9 cellular contexts compared by ENCODE assay signal in the genomic region with DNA sequence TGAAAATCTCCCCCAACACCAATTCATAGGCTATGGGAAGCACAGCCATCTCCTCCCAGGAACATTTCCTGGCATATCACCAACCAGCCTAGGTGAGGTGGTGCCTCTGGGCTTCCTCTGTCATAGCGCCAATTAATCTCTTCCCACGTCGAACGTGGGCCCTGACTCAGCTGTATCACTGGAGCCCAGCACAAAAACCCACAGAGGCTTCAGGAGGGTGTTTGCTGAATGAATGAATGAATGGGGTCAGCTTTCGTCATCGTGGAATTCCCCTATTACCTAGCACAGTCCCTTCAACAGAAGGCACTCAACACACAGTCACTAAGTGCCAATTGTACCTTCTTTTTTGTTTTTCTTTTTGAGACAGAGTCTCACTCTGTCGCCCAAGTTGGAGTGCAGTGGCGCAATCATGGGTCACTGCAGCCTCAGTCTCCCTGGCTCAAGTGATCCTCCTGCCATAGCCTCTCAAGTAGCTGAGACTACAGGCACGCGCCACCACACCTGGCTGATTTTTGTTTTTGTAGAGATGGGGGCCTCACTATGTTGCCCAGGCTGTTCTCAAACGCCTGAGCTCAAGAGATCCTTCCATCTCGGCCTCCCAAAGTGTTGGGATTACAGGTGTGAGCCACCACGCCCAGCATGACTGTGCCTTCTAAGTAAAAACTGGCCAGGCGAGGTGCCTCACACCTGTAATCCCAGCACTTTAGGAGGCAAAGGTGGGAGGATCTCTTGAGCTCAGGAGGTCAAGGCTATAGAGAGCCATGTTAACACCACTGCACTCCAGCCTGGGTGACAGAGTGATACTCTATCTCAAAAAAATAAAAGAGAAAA. TPM values are rescaled to one million over a fixed set of nuclear protein-coding genes. Genes with fewer than 3 reads are reported as not detected.
DNase-seq lines count a peak whose midpoint lies in the region; ATAC-seq and TF ChIP-seq lines count a peak whose summit lies in the region.
"Had no signal": no experiment of that assay in that cellular context is flagged by ENCODE, and none has a peak within 500 bp of the region (broad histone marks: within the 10 kb centered on the region; RNA-seq: fewer than 3 reads in every experiment).

No MANE protein-coding gene starts in this region.

- ATAC-seq in CD8-positive, alpha-beta T cell, result peak; percentile 3
- ATAC-seq in T-cell (replicated peaks in 1 of 4), result no peak
- ATAC-seq in psoas muscle, result no peak
- no peak for ATAC-seq in SK-N-SH treated with all-trans-retinoic acid at 6 μM for 48 hours
- ATAC-seq in GM21526 (IDR thresholded peaks at IDR 0.05; ENCODE audit: low FRiP score, unreplicated experiment), result no peak
- no peak for ATAC-seq in HG03354 (IDR thresholded peaks at IDR 0.05; ENCODE audit: poor library complexity, severe bottlenecking, unreplicated experiment)

- H3K4me1 ChIP-seq in CD8-positive, alpha-beta T cell (ENCODE audit: insufficient read depth, low read length), result peaks cover 38% of the 10 kb centered on the region
- peaks cover 11% of the 10 kb centered on the region for H3K4me1 ChIP-seq in psoas muscle

- peak in 2 of 7 experiments; percentile 27 to 65 for DNase-seq in CD8-positive, alpha-beta T cell
- peak in 25 of 34 experiments; percentile 21 to 59 (median 43) for DNase-seq in T-cell
- DNase-seq in astrocyte of the hippocampus (ENCODE audit: low read depth, low spot score), result peak; percentile 4
- DNase-seq in psoas muscle, result no peak
- DNase-seq: NCI-H2171 had no signal

- H3K27me3 Mint-ChIP-seq in CD8-positive, alpha-beta T cell (ENCODE audit: low read depth), result no peaks in the 10 kb centered on the region
- H3K27me3 Mint-ChIP-seq in T-cell, result no peaks in the 10 kb centered on the region

- no peaks in the 10 kb centered on the region for H3K27me3 ChIP-seq in CD8-positive, alpha-beta T cell (ENCODE audit: insufficient read depth, low read length)
- no peaks in the 10 kb centered on the region for H3K27me3 ChIP-seq in psoas muscle (ENCODE audit: insufficient read depth in 3 of 3, low read length in 2 of 3)

- peaks cover 28% of the 10 kb centered on the region for H3K4me1 Mint-ChIP-seq in CD8-positive, alpha-beta T cell (ENCODE audit: low read depth)
- peaks cover 40 to 50% (median 43%) of the 10 kb centered on the region in 3 donors for H3K4me1 Mint-ChIP-seq in T-cell

- intact Hi-C loops in CD8-positive, alpha-beta T cell (cut with DNase I, micrococcal nuclease), result no loop called here
- intact Hi-C loops in psoas muscle (cut with DNase I), result no loop called here

- H3K9me3 ChIP-seq in CD8-positive, alpha-beta T cell (ENCODE audit: low read length), result no peaks in the 10 kb centered on the region
- no peaks in the 10 kb centered on the region for H3K9me3 ChIP-seq in psoas muscle

- no peaks in the 10 kb centered on the region for H3K9me3 Mint-ChIP-seq in CD8-positive, alpha-beta T cell
- H3K9me3 Mint-ChIP-seq in T-cell, result no peaks in the 10 kb centered on the region

- POLR2A ChIA-PET in CD8-positive, alpha-beta T cell (lab: Charles Lee), result interaction anchor here (0.6 to 2.5 kb wide), 3 partner anchors 9 to 302 kb away, joined by 3 to 14 read pairs (median 3); partner anchors contain the start of gene ZNF764
- POLR2A ChIA-PET in T-cell (lab: Charles Lee), result interaction anchor here (0.7 to 1.2 kb wide), 3 partner anchors 9 to 69 kb away, joined by 3 to 6 read pairs (median 5); partner anchors contain the start of gene ZNF764 (in 1 of the 2)

- peak overlapping the region; percentile 63 for H3K27ac ChIP-seq in CD8-positive, alpha-beta T cell (ENCODE audit: low read depth, low read length)
- H3K27ac ChIP-seq in skin epidermis (peak overlapping the region in 19 of 21 experiments; percentile 5 to 85 (median 68)), psoas muscle (no peak overlapping the region)

- 84 to 87% (median 86%) methylated on average over 14 of the region's 14 CpGs for WGBS in psoas muscle, 3 donors

- H3K4me3 ChIP-seq in CD8-positive, alpha-beta T cell (ENCODE audit: low read depth, low read length), result no peak overlapping the region
- H3K4me3 ChIP-seq in skin epidermis (no peak overlapping the region), psoas muscle (no peak overlapping the region)

- TF ChIP-seq CTCF in CD8-positive, alpha-beta T cell (IDR thresholded peaks at IDR 0.05), result no peak
- TF ChIP-seq CTCF in psoas muscle (IDR thresholded peaks at IDR 0.05), result no peak

- CTCF ChIA-PET in CD8-positive, alpha-beta T cell (lab: Charles Lee), result interaction anchor here (1.2 to 2.2 kb wide), 3 partner anchors 9 to 137 kb away, joined by 4 to 5 read pairs (median 5); partner anchors contain the start of genes DCTPP1 and ZNF764
- CTCF ChIA-PET in T-cell (lab: Charles Lee), result interaction anchor here in 1 of 2 donors (1.1 kb wide), 1 partner anchor 70 kb away, joined by 3 read pairs; no protein-coding TSS in a partner anchor

- H3K4me3 Mint-ChIP-seq in CD8-positive, alpha-beta T cell, result peak overlapping the region; percentile 82
- H3K4me3 Mint-ChIP-seq in T-cell, result peak overlapping the region; percentile 41 to 74 (median 67)

- no peaks in the 10 kb centered on the region for H3K36me3 ChIP-seq in CD8-positive, alpha-beta T cell (ENCODE audit: insufficient read depth, low read length)
- peaks cover 0 to 9% of the 10 kb centered on the region in 2 donors for H3K36me3 ChIP-seq in psoas muscle (ENCODE audit: insufficient read depth in 1 of 2, low read depth in 1 of 2)

- peak overlapping the region; percentile 99 for H3K27ac Mint-ChIP-seq in CD8-positive, alpha-beta T cell
- peak overlapping the region; percentile 99 to 100 for H3K27ac Mint-ChIP-seq in T-cell

- peaks cover 5% of the 10 kb centered on the region for H3K36me3 Mint-ChIP-seq in CD8-positive, alpha-beta T cell
- no peaks in the 10 kb centered on the region for H3K36me3 Mint-ChIP-seq in T-cell

TF ChIP-seq in SK-N-SH treated with all-trans-retinoic acid at 6 μM for 48 hours, 23 proteins besides CTCF, POLR2A, EP300 and RAD21 (continues in another document):
- no peak for TF ChIP-seq TOX (CRISPR knock-in tag; IDR thresholded peaks at IDR 0.05; ENCODE audit: borderline replicate concordance)
- TF ChIP-seq TCF4 (CRISPR knock-in tag; IDR thresholded peaks at IDR 0.05; ENCODE audit: borderline replicate concordance), result no peak
- TF ChIP-seq PPARA (CRISPR knock-in tag; IDR thresholded peaks at IDR 0.05; ENCODE audit: borderline replicate concordance), result no peak
- no peak for TF ChIP-seq ARNTL (CRISPR knock-in tag; IDR thresholded peaks at IDR 0.05; ENCODE audit: borderline replicate concordance, low read depth)
- no peak for TF ChIP-seq RARB (CRISPR knock-in tag; IDR thresholded peaks at IDR 0.05)
- no peak for TF ChIP-seq SNAI2 (CRISPR knock-in tag; IDR thresholded peaks at IDR 0.05)
- TF ChIP-seq CSRNP3 (CRISPR knock-in tag; IDR thresholded peaks at IDR 0.05), result no peak
- no peak for TF ChIP-seq ZNF8 (CRISPR knock-in tag; IDR thresholded peaks at IDR 0.05)
- no peak for TF ChIP-seq CSDC2 (CRISPR knock-in tag; IDR thresholded peaks at IDR 0.05)
- TF ChIP-seq CREB5 (CRISPR knock-in tag; IDR thresholded peaks at IDR 0.05; ENCODE audit: low read depth), result no peak

RNA-seq across cellular contexts. Expression of gene ZNF688, which starts 4.1 kb away (rescaled TPM):
- 1 to 10 TPM; 6.1 to 7.1 TPM for total RNA-seq in CD8-positive, alpha-beta T cell
- total RNA-seq in T-cell, result 10 to 100 TPM; 11.9 to 25.9 (median 20.7) TPM
- total RNA-seq in psoas muscle, result 10 to 100 TPM; 11.7 to 21.2 (median 16.5) TPM
- 10 to 100 TPM; 11.1 to 15.6 (median 13.5) TPM for polyA plus RNA-seq in psoas muscle

RNA-seq across cellular contexts. Expression of gene ZNF764, which starts 9.2 kb away (rescaled TPM):
- 10 to 100 TPM; 15.0 to 15.6 TPM for total RNA-seq in CD8-positive, alpha-beta T cell
- total RNA-seq in T-cell, result 10 to 100 TPM; 14.9 to 33.9 (median 27.3) TPM
- 1 to 10 TPM; 2.7 to 8.7 (median 5.2) TPM for total RNA-seq in psoas muscle
- polyA plus RNA-seq in psoas muscle, result 1 to 10 TPM; 1.9 to 5.1 (median 3.0) TPM

RNA-seq across cellular contexts. Expression of gene ZNF785, which starts 18.1 kb away (rescaled TPM):
- total RNA-seq in CD8-positive, alpha-beta T cell, result 1 to 10 TPM; 5.0 to 6.9 TPM
- 10 to 100 TPM; 11.7 to 30.9 (median 26.6) TPM for total RNA-seq in T-cell
- 1 to 10 TPM; 3.4 to 5.4 (median 3.9) TPM for total RNA-seq in psoas muscle
- polyA plus RNA-seq in psoas muscle, result 1 to 10 TPM; 1.3 to 2.8 (median 1.5) TPM

RNA-seq across cellular contexts. Expression of gene ZNF747, which starts 32.7 kb away (rescaled TPM):
- 1 to 10 TPM; 6.2 to 6.3 TPM for total RNA-seq in CD8-positive, alpha-beta T cell
- total RNA-seq in T-cell (10 to 100 TPM in 3 of 5 donors, 1 to 10 TPM in 2; 6.8 to 17.4 (median 14.2) TPM), psoas muscle (10 to 100 TPM in 1 of 4 donors, 1 to 10 TPM in 3; 6.4 to 16.4 (median 8.9) TPM)
- polyA plus RNA-seq in psoas muscle, result 10 to 100 TPM in 1 of 3 donors, 1 to 10 TPM in 2; 6.8 to 16.3 (median 7.9) TPM

RNA-seq across cellular contexts. Expression of gene ZNF768, which starts 41.0 kb away (rescaled TPM):
- 1 to 10 TPM; 2.6 to 2.8 TPM for total RNA-seq in CD8-positive, alpha-beta T cell
- 1 to 10 TPM; 5.0 to 8.3 (median 7.2) TPM for total RNA-seq in T-cell
- 10 to 100 TPM; 54.5 to 67.2 (median 60.2) TPM for total RNA-seq in psoas muscle
- polyA plus RNA-seq in psoas muscle, result 100 to 1,000 TPM in 1 of 3 donors, 10 to 100 TPM in 2; 49.0 to 125 (median 91.2) TPM

Comparison
In these comparisons a context has a peak if more than half of its experiments do, and no peak if none do; other contexts are left out.
1. DNase-seq: peak in T-cell (25 of 34) and astrocyte of the hippocampus (single experiment); none in psoas muscle (0 of 2).